Comparison of ENCODE assay signal across 2 cellular contexts in genomic region chr9:36456480-36457115, GRCh38.
TF ChIP-seq lines count a peak whose summit lies in the region.

No MANE protein-coding gene starts in this region.

TF ChIP-seq in IMR-90, 13 proteins besides CTCF, POLR2A, EP300 and RAD21:
- TF ChIP-seq, protein P1, sequence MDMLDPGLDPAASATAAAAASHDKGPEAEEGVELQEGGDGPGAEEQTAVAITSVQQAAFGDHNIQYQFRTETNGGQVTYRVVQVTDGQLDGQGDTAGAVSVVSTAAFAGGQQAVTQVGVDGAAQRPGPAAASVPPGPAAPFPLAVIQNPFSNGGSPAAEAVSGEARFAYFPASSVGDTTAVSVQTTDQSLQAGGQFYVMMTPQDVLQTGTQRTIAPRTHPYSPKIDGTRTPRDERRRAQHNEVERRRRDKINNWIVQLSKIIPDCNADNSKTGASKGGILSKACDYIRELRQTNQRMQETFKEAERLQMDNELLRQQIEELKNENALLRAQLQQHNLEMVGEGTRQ (IDR thresholded peaks at IDR 0.05; ENCODE audit: low read depth, low read length), result no peak
- TF ChIP-seq RFX5 (IDR thresholded peaks at IDR 0.05; ENCODE audit: low read depth, low read length), result no peak
- no peak for TF ChIP-seq MAFK (IDR thresholded peaks at IDR 0.05; ENCODE audit: low read depth, low read length)
- TF ChIP-seq SMC3 (IDR thresholded peaks at IDR 0.05; ENCODE audit: low read depth, low read length), result no peak
- TF ChIP-seq MAZ (IDR thresholded peaks at IDR 0.05; ENCODE audit: borderline replicate concordance, low read depth, low read length), result no peak

TF ChIP-seq in K562, 482 proteins besides CTCF, POLR2A, EP300 and RAD21:
- no peak for TF ChIP-seq ZNF253 (CRISPR knock-in tag; conservative IDR thresholded peaks at IDR 0.05)
- no peak for TF ChIP-seq CEBPB (tag; IDR thresholded peaks at IDR 0.05)
- no peak for TF ChIP-seq PTTG1 (tag; IDR thresholded peaks at IDR 0.05; ENCODE audit: low read depth)
- no peak for TF ChIP-seq CHD2 (IDR thresholded peaks at IDR 0.05; ENCODE audit: low read depth, low read length)
- no peak for TF ChIP-seq SMC3 (conservative IDR thresholded peaks at IDR 0.05; ENCODE audit: insufficient read depth, low read depth, low read length)
- TF ChIP-seq ZNF707 (CRISPR knock-in tag; conservative IDR thresholded peaks at IDR 0.05), result no peak
- no peak for TF ChIP-seq CHAMP1 (IDR thresholded peaks at IDR 0.05)
- no peak for TF ChIP-seq ATF3 (IDR thresholded peaks at IDR 0.05)
- TF ChIP-seq ATF3 (CRISPR knock-in tag; conservative IDR thresholded peaks at IDR 0.05), result no peak
- TF ChIP-seq CBFA2T3 (IDR thresholded peaks at IDR 0.05), result peak; percentile 29; the same call in 1 of the 2 replicates
- peak; percentile 38; the same call in 1 of the 2 replicates for TF ChIP-seq DPF2 (IDR thresholded peaks at IDR 0.05)
- TF ChIP-seq ZNF589 (CRISPR knock-in tag; IDR thresholded peaks at IDR 0.05; ENCODE audit: low read depth), result no peak
- no peak for TF ChIP-seq SMARCB1 (IDR thresholded peaks at IDR 0.05; ENCODE audit: insufficient read length, low read depth)
- TF ChIP-seq BCL6 (CRISPR knock-in tag; IDR thresholded peaks at IDR 0.05), result no peak
- TF ChIP-seq HMG20A (CRISPR knock-in tag; conservative IDR thresholded peaks at IDR 0.05), result no peak
- TF ChIP-seq DDX20 (tag; IDR thresholded peaks at IDR 0.05; ENCODE audit: low read depth), result no peak
- TF ChIP-seq EP400 (IDR thresholded peaks at IDR 0.05), result no peak
- no peak for TF ChIP-seq BRCA1 (IDR thresholded peaks at IDR 0.05)
- TF ChIP-seq BRCA1 (CRISPR knock-in tag; IDR thresholded peaks at IDR 0.05), result no peak
- TF ChIP-seq GABPA (tag; conservative IDR thresholded peaks at IDR 0.05; ENCODE audit: low read depth), result no peak
- no peak for TF ChIP-seq NFE2L1 (tag; IDR thresholded peaks at IDR 0.05; ENCODE audit: borderline replicate concordance, low read depth)
- TF ChIP-seq FOSL1 (tag; conservative IDR thresholded peaks at IDR 0.05), result peak; percentile 57
- no peak for TF ChIP-seq PCBP2 (IDR thresholded peaks at IDR 0.05; ENCODE audit: low read depth, low read length, poor library complexity, severe bottlenecking)
- TF ChIP-seq COPS2 (conservative IDR thresholded peaks at IDR 0.05), result no peak
- peak; percentile 39; the same call in 1 of the 2 replicates for TF ChIP-seq JUND (IDR thresholded peaks at IDR 0.05; ENCODE audit: borderline replicate concordance, low read depth, low read length)
- no peak; the same call in 2 of the 3 replicates for TF ChIP-seq JUND (tag; IDR thresholded peaks at IDR 0.05; ENCODE audit: borderline replicate concordance, low read depth, low read length)
- no peak for TF ChIP-seq HSF4 (CRISPR knock-in tag; IDR thresholded peaks at IDR 0.05; ENCODE audit: borderline replicate concordance)
- TF ChIP-seq ARID1B (IDR thresholded peaks at IDR 0.05), result no peak
